In the genomic region with DNA sequence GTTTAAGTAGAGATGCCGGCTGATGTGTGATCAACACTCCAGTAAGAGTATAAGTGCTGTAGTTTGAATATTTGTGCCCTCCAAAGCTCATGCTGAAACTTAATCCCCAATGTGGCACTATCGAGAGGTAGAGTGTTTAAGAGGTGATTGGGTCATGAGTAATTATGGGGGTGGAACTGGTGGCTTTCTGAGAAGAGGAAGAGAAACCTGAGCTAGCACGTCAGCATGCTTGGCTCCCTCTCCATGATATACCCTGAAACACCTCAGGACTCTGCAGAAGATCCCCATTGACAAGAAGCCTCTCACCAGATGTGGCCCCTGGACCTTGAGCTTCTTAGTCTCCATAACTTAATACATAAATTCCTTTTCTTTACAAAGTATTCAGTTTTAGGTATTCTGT, we compare ENCODE assay signal across 11 cellular contexts.
DNase-seq lines count a peak whose midpoint lies in the region; ATAC-seq, FAIRE-seq and TF ChIP-seq lines count a peak whose summit lies in the region.
"Had no signal": no experiment of that assay in that cellular context is flagged by ENCODE, and none has a peak within 500 bp of the region (broad histone marks: within the 10 kb centered on the region; RNA-seq: fewer than 3 reads in every experiment).

No MANE protein-coding gene starts in this region.

- no peaks in the 10 kb centered on the region for H3K36me3 ChIP-seq in kidney (ENCODE audit: control insufficient read depth in 1 of 2, insufficient read depth in 2 of 2, low read length in 2 of 2)
- H3K36me3 ChIP-seq: Peyer's patch had no signal

- H3K9ac ChIP-seq in kidney (ENCODE audit: low read length in 2 of 2): no peak overlapping the region

- ATAC-seq in GM18858 (IDR thresholded peaks at IDR 0.05; ENCODE audit: unreplicated experiment) (peak; percentile 99), GM21619 (IDR thresholded peaks at IDR 0.05; ENCODE audit: unreplicated experiment) (peak; percentile 84), HG03378 (IDR thresholded peaks at IDR 0.05; ENCODE audit: unreplicated experiment) (peak; percentile 96)

- H3K4me1 ChIP-seq in kidney (ENCODE audit: control insufficient read depth in 1 of 2, insufficient read depth in 1 of 2, low read depth in 1 of 2, low read length in 2 of 2): no peaks in the 10 kb centered on the region
- H3K4me1 ChIP-seq: Peyer's patch had no signal

- no peaks in the 10 kb centered on the region for H3K9me3 ChIP-seq in kidney (ENCODE audit: control insufficient read depth in 1 of 2, low read length in 2 of 2)
- H3K9me3 ChIP-seq: Peyer's patch had no signal

- no peak for TF ChIP-seq CTCF in kidney (IDR thresholded peaks at IDR 0.05; ENCODE audit: borderline replicate concordance, extremely low read depth, insufficient read depth)

- intact Hi-C loops in posterior vena cava (cut with DNase I) (no loop called here), kidney (cut with DNase I) (no loop called here)

- peak; percentile 35 for DNase-seq in OCI-M1 (lab: John Stamatoyannopoulos, UW)
- DNase-seq in SHP77 (lab: John Stamatoyannopoulos, UW): no peak
- no peak for DNase-seq in posterior vena cava (ENCODE audit: low spot score)
- DNase-seq in kidney: no peak
- no peak for DNase-seq in COR-L47 (lab: John Stamatoyannopoulos, UW)
- DNase-seq: DMS 273 treated with DMSO at 0.1 percent for 48 hours, Peyer's patch had no signal

- no peak overlapping the region for H3K4me3 ChIP-seq in kidney (ENCODE audit: low read length in 2 of 2)
- H3K4me3 ChIP-seq: Peyer's patch had no signal

- FAIRE-seq in kidney (lab: Jason Lieb, UNC): no peak
- FAIRE-seq: HTR-8/SVneo had no signal

- no peak overlapping the region for H3K27ac ChIP-seq in kidney (ENCODE audit: low read depth in 2 of 2, low read length in 2 of 2)
- H3K27ac ChIP-seq: Peyer's patch had no signal
